Comparison of ENCODE assay signal across 23 cellular contexts in the genomic region with DNA sequence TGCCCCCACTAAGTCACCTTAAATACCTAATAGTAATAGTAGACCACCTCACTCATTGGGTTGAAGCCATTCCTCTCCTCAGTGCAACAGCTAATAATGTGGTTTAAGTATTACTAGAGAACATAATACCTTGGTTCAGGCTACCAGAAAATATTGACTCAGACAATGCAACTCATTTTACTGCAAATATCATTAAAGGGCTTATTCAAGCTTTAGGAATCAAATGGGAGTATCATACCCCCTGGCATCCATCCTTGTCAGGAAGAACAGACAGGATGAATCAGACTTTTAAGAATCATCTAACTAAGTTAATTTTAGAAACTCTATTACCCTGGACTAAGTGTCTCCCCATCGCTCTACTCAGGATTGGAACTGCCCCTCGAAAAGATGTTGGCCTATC. TPM values are rescaled to one million over a fixed set of nuclear protein-coding genes. Genes with fewer than 3 reads are reported as not detected.
"Had no signal": no experiment of that assay in that cellular context is flagged by ENCODE, and none has a peak within 500 bp of the region (broad histone marks: within the 10 kb centered on the region; RNA-seq: fewer than 3 reads in every experiment).

No MANE protein-coding gene starts in this region.

- H3K4me1 Mint-ChIP-seq: immature natural killer cell, nephron had no signal

- H3K27ac Mint-ChIP-seq: immature natural killer cell; naive B cell; nephron; stimulated activated memory B cell treated with anti-CD40 and anti-IgM and Interleukin-4, amounts not matched to agents 10 μg/mL and 1 μg/mL and 100 μg/mL, for 72 hours; stimulated activated naive CD8-positive, alpha-beta T cell treated with anti-CD3 and anti-CD28 coated beads, Interleukin-15, Interleukin-2, amounts not matched to agents 100 ng/mL and 50 ng/mL, for 24 hours had no signal

- H3K27me3 ChIP-seq: dorsolateral prefrontal cortex, esophagus muscularis mucosa, right lobe of liver, tibial artery, upper lobe of left lung had no signal

- H3K36me3 Mint-ChIP-seq: immature natural killer cell; naive B cell; stimulated activated memory B cell treated with anti-CD40 and anti-IgM and Interleukin-4, amounts not matched to agents 10 μg/mL and 1 μg/mL and 100 μg/mL, for 72 hours had no signal

- H3K9ac ChIP-seq: parathyroid adenoma had no signal

- DNase-seq: cortex of kidney; dorsolateral prefrontal cortex; effector CD8-positive, alpha-beta T cell; immature natural killer cell; left colon; left ventricle myocardium superior; mesendoderm; naive B cell; retina; right lobe of liver; spleen; stimulated activated CD4-positive, alpha-beta T cell treated with anti-CD3 and anti-CD28 coated beads, Interleukin-15, amount 100 ng/mL, for 24 hours; stimulated activated CD4-positive, alpha-beta T cell treated with anti-CD3 and anti-CD28 coated beads, Interleukin-1b, Interleukin-23, amount 100 ng/mL, for 48 hours; stimulated activated CD4-positive, alpha-beta T cell treated with anti-CD3 and anti-CD28 coated beads, Interleukin-4, amount 100 ng/mL, for 24 hours; tibial artery; upper lobe of left lung had no signal

- ATAC-seq: left colon; left ventricle myocardium superior; right lobe of liver; stimulated activated memory B cell treated with anti-CD40 and anti-IgM and Interleukin-4, amounts not matched to agents 10 μg/mL and 1 μg/mL and 100 μg/mL, for 72 hours had no signal

- H3K9me3 ChIP-seq: esophagus muscularis mucosa, prostate gland, right lobe of liver had no signal

- H3K4me3 ChIP-seq: dorsolateral prefrontal cortex, esophagus muscularis mucosa, lung, prostate gland, right lobe of liver, spleen, tibial artery, upper lobe of left lung had no signal

- H3K4me3 Mint-ChIP-seq: immature natural killer cell; naive B cell; nephron; stimulated activated memory B cell treated with anti-CD40 and anti-IgM and Interleukin-4, amounts not matched to agents 10 μg/mL and 1 μg/mL and 100 μg/mL, for 72 hours; stimulated activated naive CD8-positive, alpha-beta T cell treated with anti-CD3 and anti-CD28 coated beads, Interleukin-15, Interleukin-2, amounts not matched to agents 100 ng/mL and 50 ng/mL, for 24 hours had no signal

- H3K4me1 ChIP-seq: prostate gland, spleen had no signal

- H3K27ac ChIP-seq: dorsolateral prefrontal cortex, esophagus muscularis mucosa, parathyroid adenoma, prostate gland, right lobe of liver, spleen, upper lobe of left lung had no signal

- H3K36me3 ChIP-seq: esophagus muscularis mucosa, prostate gland, right lobe of liver, spleen, tibial artery, upper lobe of left lung had no signal

- H3K9me3 Mint-ChIP-seq: nephron had no signal

RNA-seq across cellular contexts. Expression of a gene that starts 6.8 kb away (rescaled TPM):
- polyA plus RNA-seq: immature natural killer cell had no signal
